8 cellular contexts compared by ENCODE assay signal in genomic region chr2:23199115-23199918, GRCh38.
DNase-seq lines count a peak whose midpoint lies in the region; ATAC-seq and TF ChIP-seq lines count a peak whose summit lies in the region.

No MANE protein-coding gene starts in this region.

- H3K9me3 ChIP-seq in aorta (ENCODE audit: control insufficient read depth, low read length): no peaks in the 10 kb centered on the region

- no peak overlapping the region for H3K4me3 Mint-ChIP-seq in stimulated activated naive B cell treated with anti-CD40 and anti-IgM and Interleukin-4, amounts not matched to agents 10 μg/mL and 1 μg/mL and 100 μg/mL, for 72 hours
- no peak overlapping the region for H3K4me3 Mint-ChIP-seq in activated T-cell treated with anti-CD3 and anti-CD28 coated beads, Interleukin-2, amount 50 U/mL, for 4 hours

- no peak overlapping the region for H3K27ac Mint-ChIP-seq in stimulated activated naive B cell treated with anti-CD40 and anti-IgM and Interleukin-4, amounts not matched to agents 10 μg/mL and 1 μg/mL and 100 μg/mL, for 72 hours

- no peaks in the 10 kb centered on the region for H3K4me1 Mint-ChIP-seq in stimulated activated naive B cell treated with anti-CD40 and anti-IgM and Interleukin-4, amounts not matched to agents 10 μg/mL and 1 μg/mL and 100 μg/mL, for 72 hours
- no peaks in the 10 kb centered on the region for H3K4me1 Mint-ChIP-seq in activated T-cell treated with anti-CD3 and anti-CD28 coated beads, Interleukin-2, amount 50 U/mL, for 4 hours (ENCODE audit: low read depth)

- H3K36me3 ChIP-seq in aorta (ENCODE audit: control insufficient read depth in 1 of 2, insufficient read depth in 2 of 2, low read length in 1 of 2): no peaks in the 10 kb centered on the region

- DNase-seq in COLO668 (lab: John Stamatoyannopoulos, UW; ENCODE audit: unreplicated experiment) (peak; percentile 14), NCI-H526 (lab: John Stamatoyannopoulos, UW) (peak; percentile 0 to 66), fibroblast of pulmonary artery (ENCODE audit: low read depth) (peak; percentile 33), NCI-H446 (lab: John Stamatoyannopoulos, UW) (no peak), aorta (no peak)
- no peak for DNase-seq in stimulated activated naive B cell treated with anti-CD40 and anti-IgM and Interleukin-4, amounts not matched to agents 10 μg/mL and 1 μg/mL and 100 μg/mL, for 72 hours
- DNase-seq in activated T-cell treated with anti-CD3 and anti-CD28 coated beads, Interleukin-2, amount 50 U/mL, for 4 hours: no peak

- TF ChIP-seq CTCF in fibroblast of pulmonary artery (IDR thresholded peaks at IDR 0.05; ENCODE audit: low read length, missing control alignments): peak; percentile 63

- ATAC-seq in GM19351 (IDR thresholded peaks at IDR 0.05; ENCODE audit: unreplicated experiment) (peak; percentile 80), aorta (ENCODE audit: low FRiP score) (no peak)
- ATAC-seq in stimulated activated naive B cell treated with anti-CD40 and anti-IgM and Interleukin-4, amounts not matched to agents 10 μg/mL and 1 μg/mL and 100 μg/mL, for 72 hours (replicated peaks): no peak
- ATAC-seq in activated T-cell treated with anti-CD3 and anti-CD28 coated beads, Interleukin-2, amount 50 U/mL, for 4 hours: no peak

- H3K4me1 ChIP-seq in aorta (ENCODE audit: control insufficient read depth in 1 of 2, insufficient read depth in 2 of 2, low read length in 2 of 2): no peaks in the 10 kb centered on the region

- intact Hi-C loops in aorta (cut with DNase I): no loop called here

- no peaks in the 10 kb centered on the region for H3K36me3 Mint-ChIP-seq in stimulated activated naive B cell treated with anti-CD40 and anti-IgM and Interleukin-4, amounts not matched to agents 10 μg/mL and 1 μg/mL and 100 μg/mL, for 72 hours
- H3K36me3 Mint-ChIP-seq in activated T-cell treated with anti-CD3 and anti-CD28 coated beads, Interleukin-2, amount 50 U/mL, for 4 hours (ENCODE audit: insufficient read depth): no peaks in the 10 kb centered on the region

- no peak overlapping the region for H3K27ac ChIP-seq in aorta (ENCODE audit: low read depth in 1 of 2, low read length in 2 of 2)

- H3K9me3 Mint-ChIP-seq in stimulated activated naive B cell treated with anti-CD40 and anti-IgM and Interleukin-4, amounts not matched to agents 10 μg/mL and 1 μg/mL and 100 μg/mL, for 72 hours: peaks cover 11 to 13% of the 10 kb centered on the region in 2 donors
- H3K9me3 Mint-ChIP-seq in activated T-cell treated with anti-CD3 and anti-CD28 coated beads, Interleukin-2, amount 50 U/mL, for 4 hours: peaks cover 4% of the 10 kb centered on the region

- H3K4me3 ChIP-seq in fibroblast of pulmonary artery (replicated peaks; ENCODE audit: low read depth, low read length) (no peak overlapping the region), aorta (ENCODE audit: low read length in 2 of 2) (no peak overlapping the region)

- H3K27me3 Mint-ChIP-seq in stimulated activated naive B cell treated with anti-CD40 and anti-IgM and Interleukin-4, amounts not matched to agents 10 μg/mL and 1 μg/mL and 100 μg/mL, for 72 hours: no peaks in the 10 kb centered on the region
- peaks cover 2% of the 10 kb centered on the region for H3K27me3 Mint-ChIP-seq in activated T-cell treated with anti-CD3 and anti-CD28 coated beads, Interleukin-2, amount 50 U/mL, for 4 hours (ENCODE audit: low read depth)

- 83 to 85% methylated on average over 7 of the region's 7 CpGs for WGBS in aorta, 2 donors

- peaks cover 0 to 2% of the 10 kb centered on the region in 2 donors for H3K27me3 ChIP-seq in aorta (ENCODE audit: control insufficient read depth in 1 of 2, insufficient read depth in 2 of 2, low read length in 1 of 2)

Comparison
In these comparisons a context has a peak if more than half of its experiments do, and no peak if none do; other contexts are left out.
1. DNase-seq: peak in COLO668 (single experiment), NCI-H526 (2 of 2) and fibroblast of pulmonary artery (single experiment); none in NCI-H446 (0 of 2), stimulated activated naive B cell treated with anti-CD40 and anti-IgM and Interleukin-4, amounts not matched to agents 10 μg/mL and 1 μg/mL and 100 μg/mL, for 72 hours (single experiment), activated T-cell treated with anti-CD3 and anti-CD28 coated beads, Interleukin-2, amount 50 U/mL, for 4 hours (single experiment) and aorta (0 of 2).